In the genomic region with DNA sequence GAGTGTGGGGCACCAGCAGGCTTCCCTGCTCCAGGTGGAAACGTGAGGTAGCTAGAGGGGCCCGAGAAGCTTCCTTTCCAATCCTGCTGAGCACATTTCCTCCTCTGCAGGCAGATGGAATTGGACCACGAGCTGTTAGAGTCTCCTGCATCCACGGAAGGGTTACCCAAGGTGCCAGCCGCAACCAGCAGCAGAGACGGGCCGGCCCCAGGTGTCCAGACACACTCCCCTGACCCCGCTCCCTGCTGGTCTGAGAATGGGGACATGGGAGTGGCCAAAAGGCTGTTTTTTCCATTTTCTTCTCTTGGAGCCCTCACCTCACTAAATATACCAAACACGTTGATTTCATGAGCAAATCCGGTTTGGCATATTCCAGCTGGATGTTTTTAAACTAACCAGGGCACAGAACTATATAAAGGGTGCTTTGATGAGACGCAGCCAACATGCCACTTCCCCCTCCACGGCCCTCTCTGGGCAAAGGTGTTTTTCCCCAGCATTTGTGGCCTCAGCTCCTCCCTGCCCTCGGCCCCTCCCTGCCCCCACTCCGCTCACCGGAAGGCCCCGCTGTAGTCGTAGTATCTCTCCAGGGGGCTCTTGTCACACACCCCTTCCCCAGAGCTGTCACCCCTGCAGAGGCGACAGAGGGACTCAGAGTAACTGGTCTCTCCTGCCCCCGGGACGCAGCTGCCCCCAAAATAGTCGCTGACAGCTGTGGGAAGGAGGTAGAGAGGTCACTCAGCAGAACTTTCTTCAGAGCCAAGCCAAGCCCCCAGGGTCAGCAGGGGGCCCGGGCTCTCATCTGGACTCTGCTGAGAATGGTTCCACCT, we compare ENCODE assay signal across 13 cellular contexts. TPM values are rescaled to one million over a fixed set of nuclear protein-coding genes. Genes with fewer than 3 reads are reported as not detected.
DNase-seq lines count a peak whose midpoint lies in the region; ATAC-seq, FAIRE-seq and TF ChIP-seq lines count a peak whose summit lies in the region.
"Had no signal": no experiment of that assay in that cellular context is flagged by ENCODE, and none has a peak within 500 bp of the region (broad histone marks: within the 10 kb centered on the region; RNA-seq: fewer than 3 reads in every experiment).

No MANE protein-coding gene starts in this region.

- H3K27ac ChIP-seq in GM12878 (ENCODE audit: control insufficient read depth, insufficient read depth) = peak overlapping the region; percentile 61
- H3K27ac ChIP-seq: foreskin keratinocyte had no signal

- SMC1A ChIA-PET in GM12878 (lab: Charles Lee; ENCODE audit: uncharacterized antibody, unreplicated experiment) = interaction anchor here (0.8 to 2.6 kb wide), 5 partner anchors 9 to 152 kb away, joined by 3 to 17 read pairs (median 3); no protein-coding TSS in a partner anchor

- peak; percentile 56 for DNase-seq in activated effector memory CD4-positive, alpha-beta T cell treated with anti-CD3 and anti-CD28 coated beads, Interleukin-2, amount 50 U/mL, for 16 hours
- DNase-seq in activated effector memory CD4-positive, alpha-beta T cell treated with Interleukin-2 at 50 U/mL for 16 hours = no peak
- no peak for DNase-seq in GM12878 (ENCODE audit: low read depth, low spot score)
- no peak for DNase-seq in stimulated activated effector memory CD8-positive, alpha-beta T cell treated with anti-CD3 and anti-CD28 coated beads, Interleukin-12 subunit alpha, Interleukin-12 subunit beta, amount 100 ng/mL, for 72 hours (ENCODE audit: low spot score in 2 of 2)
- DNase-seq in NCI-H2196 treated with DMSO at 0.1 percent for 48 hours (lab: John Stamatoyannopoulos, UW; ENCODE audit: unreplicated experiment) = no peak
- no peak for DNase-seq in activated CD4-positive, alpha-beta T cell treated with anti-CD3 and anti-CD28 coated beads for 4 hours
- DNase-seq in COR-L47 (lab: John Stamatoyannopoulos, UW) = no peak
- DNase-seq: foreskin keratinocyte, T-helper 1 cell had no signal

- RAD21 ChIA-PET in GM12878 (lab: Charles Lee; ENCODE audit: unreplicated experiment) = interaction anchor here (0.6 to 2.2 kb wide), 8 partner anchors 13 to 165 kb away, joined by 3 to 16 read pairs (median 4); no protein-coding TSS in a partner anchor

- H3K9ac ChIP-seq in GM12878 (ENCODE audit: control insufficient read depth, insufficient read depth, low read length) = peak overlapping the region; percentile 15

- H2AFZ ChIP-seq in GM12878 (ENCODE audit: control insufficient read depth, low read depth, low read length) = peak overlapping the region; percentile 61

- TF ChIP-seq EP300 in GM12878 (IDR thresholded peaks at IDR 0.05; ENCODE audit: borderline replicate concordance in 1 of 2, control insufficient read depth in 1 of 2, low read depth in 2 of 2, low read length in 2 of 2) = 0 out of 4 replicates have a peak, but pooled peaks of 1 of the 2 experiments have one; percentile 9

- BruUV-seq in GM12878 (replicated peaks; lab: Mats Ljungman, UMichigan) = no TSS peak

- peak overlapping the region; percentile 24; the same call in 1 of the 2 replicates for H3K4me3 ChIP-seq in GM12878
- H3K4me3 ChIP-seq: HAP-1, lung had no signal

- CTCF ChIA-PET in GM12878 (lab: Yijun Ruan, JAX) = interaction anchor here (0.6 to 2.6 kb wide), 12 partner anchors 8 to 167 kb away, joined by 3 to 12 read pairs (median 4); no protein-coding TSS in a partner anchor

- WGBS in GM12878 (ENCODE audit: insufficient coverage, insufficient replicate concordance, low lambda C conversion rate, missing lambda C conversion rate) = 28% methylated on average over 22 of the region's 22 CpGs

- no peaks in the 10 kb centered on the region; the same call in 1 of the 2 replicates for H3K79me2 ChIP-seq in GM12878 (ENCODE audit: control insufficient read depth, insufficient read depth, low read length)

- peaks cover 22% of the 10 kb centered on the region for H3K4me1 ChIP-seq in GM12878 (ENCODE audit: control insufficient read depth, insufficient read depth, low read length)
- H3K4me1 ChIP-seq: foreskin keratinocyte, HAP-1 had no signal

- no peaks in the 10 kb centered on the region for H3K27me3 ChIP-seq in GM12878 (replicated peaks in 1 of 2; ENCODE audit: control insufficient read depth in 2 of 2, insufficient read depth in 2 of 2, low read length in 1 of 2)

- POLR2A ChIA-PET in GM12878 (lab: Charles Lee) = interaction anchor here (1.2 to 4.2 kb wide), 6 partner anchors 9 to 121 kb away, joined by 3 to 24 read pairs (median 4); no protein-coding TSS in a partner anchor

- in situ Hi-C loops in GM12878 (cut with MboI) = no loop called here

- TF ChIP-seq POLR2A in GM12878 (IDR thresholded peaks at IDR 0.05; ENCODE audit: low read depth, low read length) = no peak

- peak; percentile 44 for FAIRE-seq in GM12878 (lab: Jason Lieb, UNC)

- intact Hi-C loops in GM12878 (cut with micrococcal nuclease; ENCODE audit: unreplicated experiment) = no loop called here

- H3K27ac Mint-ChIP-seq in stimulated activated effector memory CD8-positive, alpha-beta T cell treated with anti-CD3 and anti-CD28 coated beads, Interleukin-12 subunit alpha, Interleukin-12 subunit beta, amount 100 ng/mL, for 72 hours = peak overlapping the region; percentile 29

- H3K4me2 ChIP-seq in GM12878 (ENCODE audit: control insufficient read depth, insufficient read depth) = peak overlapping the region; percentile 88

- H3K4me3 Mint-ChIP-seq in stimulated activated effector memory CD8-positive, alpha-beta T cell treated with anti-CD3 and anti-CD28 coated beads, Interleukin-12 subunit alpha, Interleukin-12 subunit beta, amount 100 ng/mL, for 72 hours = peak overlapping the region; percentile 49

- no peak for TF ChIP-seq CTCF in GM12878 (IDR thresholded peaks at IDR 0.05 in 2 of 3, conservative IDR thresholded peaks at IDR 0.05 in 1 of 3; ENCODE audit: control insufficient read depth in 2 of 3, extremely low read depth in 1 of 3, insufficient read depth in 1 of 3, low read depth in 3 of 3, low read length in 3 of 3)

- H3K36me3 Mint-ChIP-seq in stimulated activated effector memory CD8-positive, alpha-beta T cell treated with anti-CD3 and anti-CD28 coated beads, Interleukin-12 subunit alpha, Interleukin-12 subunit beta, amount 100 ng/mL, for 72 hours = no peaks in the 10 kb centered on the region

- H3K36me3 ChIP-seq in GM12878 (ENCODE audit: control insufficient read depth in 2 of 2, insufficient read depth in 2 of 2, low read length in 1 of 2) = peaks cover 0 to 17% of the 10 kb centered on the region in 2 experiments; a peak in 3 of 4 replicates

- no peaks in the 10 kb centered on the region for H4K20me1 ChIP-seq in GM12878 (ENCODE audit: control insufficient read depth, insufficient read depth)

- H3K9me3 Mint-ChIP-seq in stimulated activated effector memory CD8-positive, alpha-beta T cell treated with anti-CD3 and anti-CD28 coated beads, Interleukin-12 subunit alpha, Interleukin-12 subunit beta, amount 100 ng/mL, for 72 hours = no peaks in the 10 kb centered on the region
- H3K9me3 Mint-ChIP-seq: central memory CD8-positive, alpha-beta T cell had no signal

- peak; percentile 17 for ATAC-seq in HG03108 (IDR thresholded peaks at IDR 0.05; ENCODE audit: unreplicated experiment)
- peak; percentile 61 for ATAC-seq in GM12878
- no peak for ATAC-seq in stimulated activated effector memory CD8-positive, alpha-beta T cell treated with anti-CD3 and anti-CD28 coated beads, Interleukin-12 subunit alpha, Interleukin-12 subunit beta, amount 100 ng/mL, for 72 hours
- ATAC-seq: foreskin keratinocyte had no signal

- peaks cover 8% of the 10 kb centered on the region for H3K4me1 Mint-ChIP-seq in stimulated activated effector memory CD8-positive, alpha-beta T cell treated with anti-CD3 and anti-CD28 coated beads, Interleukin-12 subunit alpha, Interleukin-12 subunit beta, amount 100 ng/mL, for 72 hours

- no peaks in the 10 kb centered on the region for H3K9me3 ChIP-seq in GM12878 (replicated peaks; ENCODE audit: control insufficient read depth, insufficient read depth, low read length)
- H3K9me3 ChIP-seq: HAP-1 had no signal

- no peak for TF ChIP-seq RAD21 in GM12878 (IDR thresholded peaks at IDR 0.05; ENCODE audit: insufficient read depth, low read depth, low read length)

RNA-seq across cellular contexts. Expression of a gene that starts 7.0 kb away (rescaled TPM):
- total RNA-seq in GM12878 (2013; cell fraction: nucleolus; rRNA removed) = 140 and 164 TPM in 2 replicates
- 23.8 and 26.9 TPM in 2 replicates for total RNA-seq in GM12878 (2014; rRNA removed)
- 13.9 and 14.1 TPM in 2 replicates for total RNA-seq in GM12878 (2014; rRNA removed; fragmentation: Illumina TruSeq; extraction: Trizol)
- total RNA-seq in GM12878 (2021) = 44.3 and 49.1 TPM in 2 replicates
- 23.1 TPM for polyA plus RNA-seq in GM12878 (2011; ENCODE audit: low read depth)
- polyA plus RNA-seq in GM12878 (2011; rRNA removed) = 4.0 and 6.7 TPM in 2 replicates
- 6.0 and 9.0 TPM in 2 replicates for polyA plus RNA-seq in GM12878 (2011; cell fraction: cytosol; rRNA removed)
- 47.3 and 52.4 TPM in 2 replicates for polyA plus RNA-seq in GM12878 (2011; cell fraction: nucleus; rRNA removed)
- 17.8 and 24.6 TPM in 2 replicates for polyA plus RNA-seq in GM12878 (2012)
- polyA plus RNA-seq in GM12878 (2014; fragmentation: Illumina TruSeq; extraction: Trizol) = 5.0 and 10.4 TPM in 2 replicates
- polyA plus RNA-seq in GM12878 (2014; fragmentation: Nextera tagmentation; extraction: Ambion mirVana) = 1 to 10 TPM in 1 of 2 experiments, under 1 TPM in 1; 0.55 to 1.3 TPM
- 31.8 and 40.1 TPM in 2 replicates for polyA plus RNA-seq in GM12878 (2014; rRNA removed)
- 10 to 100 TPM in 1 of 2 experiments, 1 to 10 TPM in 1; 9.4 to 11.8 TPM for polyA plus RNA-seq in GM12878 (2016; fragmentation: Nextera tagmentation; extraction: Ambion mirVana)
- polyA minus RNA-seq in GM12878 (2011; rRNA and poly(A)+ RNA removed) = 7.5 and 12.0 TPM in 2 replicates
- 5.2 and 6.5 TPM in 2 replicates for polyA minus RNA-seq in GM12878 (2011; cell fraction: cytosol; rRNA and poly(A)+ RNA removed)
- 13.3 and 24.5 TPM in 2 replicates for polyA minus RNA-seq in GM12878 (2011; cell fraction: nucleus; rRNA and poly(A)+ RNA removed)

RNA-seq across cellular contexts. Expression of a gene that starts 54.0 kb away (rescaled TPM):
- 5.9 and 7.0 TPM in 2 replicates for total RNA-seq in GM12878 (2013; cell fraction: nucleolus; rRNA removed)
- total RNA-seq in GM12878 (2014; rRNA removed) (0.54 and 0.85 TPM in 2 replicates), GM12878 (2014; rRNA removed; fragmentation: Illumina TruSeq; extraction: Trizol) (0.31 and 0.69 TPM in 2 replicates), GM12878 (2021) (0.90 and 1.2 TPM in 2 replicates)
- polyA plus RNA-seq in GM12878 (2011; ENCODE audit: low read depth) = 1.5 TPM
- polyA plus RNA-seq in GM12878 (2011; rRNA removed) (0.29 and 0.42 TPM in 2 replicates), GM12878 (2014; fragmentation: Illumina TruSeq; extraction: Trizol) (0.44 and 0.88 TPM in 2 replicates), GM12878 (2014; fragmentation: Nextera tagmentation; extraction: Ambion mirVana) (under 1 TPM; 0.06 to 0.42 TPM), GM12878 (2014; rRNA removed) (1.1 TPM in 2 replicates), GM12878 (2016; fragmentation: Nextera tagmentation; extraction: Ambion mirVana) (under 1 TPM; 0.44 to 1.00 TPM)
- polyA plus RNA-seq in GM12878 (2011; cell fraction: cytosol; rRNA removed) = 0.32 and 0.45 TPM in 2 replicates
- 0.69 and 1.4 TPM in 2 replicates for polyA plus RNA-seq in GM12878 (2011; cell fraction: nucleus; rRNA removed)
- 2.7 and 3.0 TPM in 2 replicates for polyA plus RNA-seq in GM12878 (2012)
- polyA minus RNA-seq in GM12878 (2011; rRNA and poly(A)+ RNA removed) = 0.10 and 0.29 TPM in 2 replicates
- 0.42 TPM in 1 of 2 replicates, not detected in the other for polyA minus RNA-seq in GM12878 (2011; cell fraction: cytosol; rRNA and poly(A)+ RNA removed)
- 0.12 and 0.19 TPM in 2 replicates for polyA minus RNA-seq in GM12878 (2011; cell fraction: nucleus; rRNA and poly(A)+ RNA removed)
